9 cellular contexts compared by ENCODE assay signal in the genomic region with DNA sequence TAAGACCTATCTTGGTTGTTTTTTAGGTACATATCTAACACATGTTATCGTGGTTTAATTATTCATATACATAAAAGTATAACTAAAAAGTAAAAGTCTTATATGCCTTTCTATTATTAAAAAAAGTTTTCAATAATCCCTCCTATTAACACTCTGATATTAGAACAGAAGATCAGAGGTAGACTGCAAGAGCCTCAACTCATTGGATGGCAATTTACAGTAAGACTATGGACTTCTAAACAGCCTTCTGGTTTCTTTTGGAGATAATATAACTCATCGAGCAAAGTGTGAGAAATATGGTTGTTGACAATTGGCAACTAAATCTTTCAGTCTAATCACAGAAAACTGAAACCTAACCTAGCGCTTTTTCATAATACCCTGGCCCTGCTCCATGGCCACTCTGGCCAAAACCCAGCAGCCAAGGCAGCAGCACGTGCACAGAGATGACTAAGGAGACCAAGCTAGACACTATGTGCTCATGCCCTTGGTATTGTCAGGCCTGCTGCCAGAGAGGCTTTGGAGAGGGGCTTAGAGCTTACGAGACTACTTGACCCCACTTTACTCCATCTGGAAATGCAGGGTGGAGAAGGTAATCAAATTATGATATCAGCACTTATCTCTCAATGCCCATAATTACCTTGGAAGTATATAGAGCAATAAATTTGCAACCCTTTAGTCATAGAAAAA. TPM values are rescaled to one million over a fixed set of nuclear protein-coding genes. Genes with fewer than 3 reads are reported as not detected.
A peak's percentile ranks its signal among the peaks of the same experiment; 100 is the strongest.
DNase-seq lines count a peak whose midpoint lies in the region; ATAC-seq and TF ChIP-seq lines count a peak whose summit lies in the region.
"Had no signal": no experiment of that assay in that cellular context is flagged by ENCODE, and none has a peak within 500 bp of the region (broad histone marks: within the 10 kb centered on the region; RNA-seq: fewer than 3 reads in every experiment).

No MANE protein-coding gene starts in this region.

- no peak for ATAC-seq in GM21619 (IDR thresholded peaks at IDR 0.05; ENCODE audit: unreplicated experiment)

- TF ChIP-seq CTCF in AG04449 (IDR thresholded peaks at IDR 0.05; ENCODE audit: insufficient read depth, low read length, missing control alignments) (no peak), coronary artery (IDR thresholded peaks at IDR 0.05) (no peak)

- peak; percentile 69 for DNase-seq in AG04449 (ENCODE audit: low read depth, low spot score)
- peak; percentile 39 for DNase-seq in NCI-H2196 treated with DMSO at 0.1 percent for 48 hours (lab: John Stamatoyannopoulos, UW; ENCODE audit: unreplicated experiment)
- DNase-seq in coronary artery (ENCODE audit: low spot score) = peak; percentile 94
- DNase-seq in lung microvascular endothelial cell (ENCODE audit: low read depth in 2 of 2) = peak; percentile 92 to 98
- no peak for DNase-seq in NCI-H1436 treated with DMSO at 0.1 percent for 48 hours (lab: John Stamatoyannopoulos, UW)
- no peak for DNase-seq in NCI-H1048 (lab: John Stamatoyannopoulos, UW)
- no peak for DNase-seq in NCI-H345 (lab: John Stamatoyannopoulos, UW)

- POLR2A ChIA-PET in AG04449 (lab: Yijun Ruan, JAX) = interaction anchor here (1.9 kb wide), 1 partner anchor 12 kb away, joined by 5 read pairs; no protein-coding TSS in a partner anchor

- peak overlapping the region; percentile 69 to 79 for H3K27ac ChIP-seq in coronary artery
- H3K27ac ChIP-seq: parathyroid adenoma had no signal

- CTCF ChIA-PET in AG04449 (lab: Yijun Ruan, JAX) = interaction anchor here (1.4 to 6.6 kb wide), 5 partner anchors 11 to 319 kb away, joined by 5 to 67 read pairs (median 9); a partner anchor contains a TSS

- H3K4me3 ChIP-seq in AG04449 (ENCODE audit: low read depth, low read length) (no peak overlapping the region; the same call in 1 of the 2 replicates), coronary artery (peak overlapping the region; percentile 29)

RNA-seq across cellular contexts. Expression of a gene that starts 40.6 kb away (rescaled TPM):
- total RNA-seq in lung microvascular endothelial cell = 4.6 and 10.5 TPM in 2 replicates

Comparison
In these comparisons a context has a peak if more than half of its experiments do, and no peak if none do; other contexts are left out.
1. DNase-seq: peak in AG04449 (single experiment), NCI-H2196 treated with DMSO at 0.1 percent for 48 hours (single experiment), coronary artery (single experiment) and lung microvascular endothelial cell (2 of 2); none in NCI-H1436 treated with DMSO at 0.1 percent for 48 hours (single experiment), NCI-H1048 (single experiment) and NCI-H345 (single experiment).